In genomic region chr10:22816298-22816653, GRCh38 we compare ENCODE assay signal across 1 cellular context.
TF ChIP-seq lines count a peak whose summit lies in the region.

No MANE protein-coding gene starts in this region.

TF ChIP-seq in K562, 482 proteins besides CTCF, POLR2A, EP300 and RAD21 (continued from another document and continues in another):
- TF ChIP-seq USF1 (CRISPR knock-in tag; IDR thresholded peaks at IDR 0.05) (peak; percentile 85), HDAC8 (tag; IDR thresholded peaks at IDR 0.05) (no peak), KLF6 (CRISPR knock-in tag; IDR thresholded peaks at IDR 0.05; ENCODE audit: borderline replicate concordance) (no peak), HDAC1 (IDR thresholded peaks at IDR 0.05) (no peak), CGGBP1 (CRISPR knock-in tag; IDR thresholded peaks at IDR 0.05) (no peak), IRF2 (CRISPR knock-in tag; IDR thresholded peaks at IDR 0.05) (no peak), FOXK2 (conservative IDR thresholded peaks at IDR 0.05 in 1 of 2, IDR thresholded peaks at IDR 0.05 in 1 of 2; ENCODE audit: low read depth in 2 of 2) (0 out of 4 replicates have a peak, but pooled peaks of 1 of the 2 experiments have one; percentile 17), CAMTA2 (CRISPR knock-in tag; conservative IDR thresholded peaks at IDR 0.05) (no peak), ZNF395 (CRISPR knock-in tag; IDR thresholded peaks at IDR 0.05) (no peak; the same call in 1 of the 2 replicates), TRIM28 (IDR thresholded peaks at IDR 0.05) (no peak), THRB (CRISPR knock-in tag; conservative IDR thresholded peaks at IDR 0.05) (no peak), GABPA (tag; conservative IDR thresholded peaks at IDR 0.05; ENCODE audit: low read depth) (no peak), PCBP2 (IDR thresholded peaks at IDR 0.05; ENCODE audit: low read depth, low read length, poor library complexity, severe bottlenecking) (no peak), SMARCC2 (IDR thresholded peaks at IDR 0.05; ENCODE audit: low read depth) (no peak), HMG20B (CRISPR knock-in tag; IDR thresholded peaks at IDR 0.05) (no peak), HEY1 (CRISPR knock-in tag; IDR thresholded peaks at IDR 0.05; ENCODE audit: borderline replicate concordance) (no peak), NFYB (IDR thresholded peaks at IDR 0.05; ENCODE audit: extremely low read depth, insufficient read length) (no peak), KDM1A (IDR thresholded peaks at IDR 0.05) (no peak), GMEB1 (CRISPR knock-in tag; IDR thresholded peaks at IDR 0.05) (no peak), ZNF133 (CRISPR knock-in tag; IDR thresholded peaks at IDR 0.05) (no peak), ZNF75A (CRISPR knock-in tag; IDR thresholded peaks at IDR 0.05) (no peak), NKRF (IDR thresholded peaks at IDR 0.05; ENCODE audit: borderline replicate concordance) (no peak), RB1 (IDR thresholded peaks at IDR 0.05; ENCODE audit: low read depth) (no peak), JUN (IDR thresholded peaks at IDR 0.05; ENCODE audit: borderline replicate concordance, low read depth, low read length) (peak; percentile 64; the same call in 1 of the 2 replicates), JUN (CRISPR knock-in tag; IDR thresholded peaks at IDR 0.05; ENCODE audit: borderline replicate concordance) (no peak), NFATC3 (IDR thresholded peaks at IDR 0.05) (no peak), HMGN3 (IDR thresholded peaks at IDR 0.05; ENCODE audit: borderline replicate concordance, extremely low read depth, insufficient read length, low read depth, low read length) (no peak), ETV5 (CRISPR knock-in tag; IDR thresholded peaks at IDR 0.05; ENCODE audit: low read depth) (no peak), ZNF644 (tag; IDR thresholded peaks at IDR 0.05; ENCODE audit: low read depth) (no peak), ZZZ3 (IDR thresholded peaks at IDR 0.05) (no peak), EZH2 (IDR thresholded peaks at IDR 0.05; ENCODE audit: borderline replicate concordance, low read depth, low read length) (no peak), NR1H2 (CRISPR knock-in tag; IDR thresholded peaks at IDR 0.05) (no peak), FOXP1 (CRISPR knock-in tag; IDR thresholded peaks at IDR 0.05) (no peak), ZNF124 (CRISPR knock-in tag; IDR thresholded peaks at IDR 0.05) (no peak), SMARCB1 (IDR thresholded peaks at IDR 0.05; ENCODE audit: insufficient read length, low read depth) (no peak), DNMT1 (IDR thresholded peaks at IDR 0.05) (no peak), ZNF668 (CRISPR knock-in tag; IDR thresholded peaks at IDR 0.05) (0 out of 2 replicates have a peak, but pooled peaks have one; percentile 33), BRD4 (IDR thresholded peaks at IDR 0.05) (no peak), MYC (IDR thresholded peaks at IDR 0.05; ENCODE audit: low read depth, low read length) (no peak), MYC (CRISPR knock-in tag; IDR thresholded peaks at IDR 0.05; ENCODE audit: borderline replicate concordance, low read depth) (no peak), MTF1 (CRISPR knock-in tag; IDR thresholded peaks at IDR 0.05; ENCODE audit: borderline replicate concordance) (no peak), ZNF830 (CRISPR knock-in tag; IDR thresholded peaks at IDR 0.05) (no peak), ELF1 (tag; IDR thresholded peaks at IDR 0.05) (no peak), ZC3H11A (IDR thresholded peaks at IDR 0.05; ENCODE audit: low read depth, low read length) (no peak), E2F5 (CRISPR knock-in tag; IDR thresholded peaks at IDR 0.05) (no peak), KHSRP (IDR thresholded peaks at IDR 0.05) (no peak), CBFA2T3 (IDR thresholded peaks at IDR 0.05) (no peak), SP1 (CRISPR knock-in tag; IDR thresholded peaks at IDR 0.05) (no peak), E2F8 (IDR thresholded peaks at IDR 0.05; ENCODE audit: low read depth, partially characterized antibody) (no peak), ZNF121 (CRISPR knock-in tag; conservative IDR thresholded peaks at IDR 0.05) (no peak), PCBP1 (IDR thresholded peaks at IDR 0.05; ENCODE audit: low read depth, low read length, poor library complexity, severe bottlenecking) (no peak), DIDO1 (tag; IDR thresholded peaks at IDR 0.05; ENCODE audit: low read depth) (peak; percentile 22; the same call in 1 of the 2 replicates), TBP (optimal IDR thresholded peaks at IDR 0.05; ENCODE audit: low read depth, low read length) (no peak), NR2C1 (IDR thresholded peaks at IDR 0.05) (peak; percentile 9; the same call in 1 of the 2 replicates), NR2C1 (tag; IDR thresholded peaks at IDR 0.05) (no peak), ATF7 (IDR thresholded peaks at IDR 0.05) (no peak), AFF1 (IDR thresholded peaks at IDR 0.05; ENCODE audit: low read depth in 1 of 2, partially characterized antibody in 2 of 2) (no peak), ZNF431 (CRISPR knock-in tag; IDR thresholded peaks at IDR 0.05) (no peak), TAF7 (tag; IDR thresholded peaks at IDR 0.05) (no peak), ZNF655 (CRISPR knock-in tag; IDR thresholded peaks at IDR 0.05) (no peak), MBD2 (IDR thresholded peaks at IDR 0.05; ENCODE audit: borderline replicate concordance, low read depth) (no peak), PYGO2 (tag; IDR thresholded peaks at IDR 0.05) (no peak), KLF10 (CRISPR knock-in tag; IDR thresholded peaks at IDR 0.05) (no peak)
